In the genomic region with DNA sequence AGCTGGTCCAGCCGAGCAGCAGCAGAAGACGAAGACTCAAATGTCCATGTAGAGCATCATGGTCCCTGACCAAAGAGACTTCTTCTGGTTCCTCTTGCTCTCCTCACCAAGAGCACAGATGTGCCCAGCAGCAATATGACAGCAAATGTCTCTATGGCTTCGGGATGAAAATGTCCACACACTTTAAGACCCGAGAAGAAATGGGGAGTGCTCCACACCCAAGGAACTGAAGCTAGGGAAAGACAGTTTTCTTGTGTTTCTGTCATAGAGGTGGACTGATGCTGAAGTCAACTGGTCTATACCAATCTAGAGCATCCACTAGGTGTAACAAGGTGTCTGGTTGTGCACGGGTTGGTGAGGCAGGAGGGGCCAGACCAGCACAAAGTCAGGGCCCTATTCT, we compare ENCODE assay signal across 29 cellular contexts.
"Had no signal": no experiment of that assay in that cellular context is flagged by ENCODE, and none has a peak within 500 bp of the region (broad histone marks: within the 10 kb centered on the region; RNA-seq: fewer than 3 reads in every experiment).

No MANE protein-coding gene starts in this region.

- H3K27me3 Mint-ChIP-seq: activated CD4-positive, alpha-beta T cell treated with anti-CD3 and anti-CD28 coated beads for 36 hours; activated CD4-positive, alpha-beta T cell treated with anti-CD3 and anti-CD28 coated beads, Interleukin-2, amount 10 ng/mL, durations not matched to agents 7 days and 5 days; activated naive CD8-positive, alpha-beta T cell treated with anti-CD3 and anti-CD28 coated beads for 36 hours; activated T-cell treated with anti-CD3 and anti-CD28 coated beads, Interleukin-2, amount 50 U/mL, for 24 hours had no signal

- H3K9me3 ChIP-seq: SJCRH30 had no signal

- H3K9me3 Mint-ChIP-seq: activated CD4-positive, alpha-beta T cell treated with anti-CD3 and anti-CD28 coated beads, Interleukin-2, amount 10 ng/mL, durations not matched to agents 7 days and 5 days; activated naive CD8-positive, alpha-beta T cell treated with anti-CD3 and anti-CD28 coated beads for 36 hours; activated T-cell treated with anti-CD3 and anti-CD28 coated beads, Interleukin-2, amount 50 U/mL, for 24 hours; T-helper 2 cell treated with Interferon-gamma antibody and Interleukin-4, amounts not matched to agents 5 μg/mL and 100 μg/mL, for 36 hours had no signal

- H3K27ac Mint-ChIP-seq: activated CD4-positive, alpha-beta T cell treated with anti-CD3 and anti-CD28 coated beads, Interleukin-2, amount 10 ng/mL, durations not matched to agents 7 days and 5 days; activated CD8-positive, alpha-beta T cell treated with anti-CD3 and anti-CD28 coated beads, Interleukin-2, amount 10 ng/mL, durations not matched to agents 7 days and 5 days; activated naive CD8-positive, alpha-beta T cell treated with anti-CD3 and anti-CD28 coated beads for 36 hours; activated T-cell treated with anti-CD3 and anti-CD28 coated beads, Interleukin-2, amount 50 U/mL, for 24 hours; T-helper 2 cell treated with Interferon-gamma antibody and Interleukin-4, amounts not matched to agents 5 μg/mL and 100 μg/mL, for 36 hours had no signal

- H3K4me3 ChIP-seq: cardiac muscle cell, SJCRH30, SK-N-MC had no signal

- ATAC-seq: activated CD4-positive, alpha-beta T cell treated with anti-CD3 and anti-CD28 coated beads for 36 hours; activated CD4-positive, CD25-positive, alpha-beta regulatory T cell treated with anti-CD3 and anti-CD28 coated beads, Interleukin-2, amount 50 U/mL, for 24 hours; activated CD8-positive, alpha-beta T cell treated with anti-CD3 and anti-CD28 coated beads, Interleukin-2, amount 10 ng/mL, durations not matched to agents 7 days and 5 days had no signal

- H3K4me2 ChIP-seq: KMS-11 had no signal

- H3K4me3 Mint-ChIP-seq: activated CD4-positive, alpha-beta T cell treated with anti-CD3 and anti-CD28 coated beads for 36 hours; activated CD4-positive, alpha-beta T cell treated with anti-CD3 and anti-CD28 coated beads, Interleukin-2, amount 10 ng/mL, durations not matched to agents 7 days and 5 days; activated CD8-positive, alpha-beta T cell treated with anti-CD3 and anti-CD28 coated beads, Interleukin-2, amount 10 ng/mL, durations not matched to agents 7 days and 5 days; activated naive CD8-positive, alpha-beta T cell treated with anti-CD3 and anti-CD28 coated beads for 36 hours; activated T-cell treated with anti-CD3 and anti-CD28 coated beads, Interleukin-2, amount 50 U/mL, for 24 hours; T-helper 2 cell treated with Interferon-gamma antibody and Interleukin-4, amounts not matched to agents 5 μg/mL and 100 μg/mL, for 36 hours had no signal

- DNase-seq: activated CD4-positive, alpha-beta T cell treated with anti-CD3 and anti-CD28 coated beads for 36 hours; activated CD4-positive, alpha-beta T cell treated with anti-CD3 and anti-CD28 coated beads, Interleukin-2, amount 10 ng/mL, durations not matched to agents 7 days and 5 days; activated CD4-positive, alpha-beta T cell treated with anti-CD3 and anti-CD28 coated beads, Interleukin-2, amount 50 U/mL, for 48 hours; activated CD8-positive, alpha-beta T cell treated with anti-CD3 and anti-CD28 coated beads, Interleukin-2, amount 10 ng/mL, durations not matched to agents 7 days and 5 days; activated effector memory CD4-positive, alpha-beta T cell treated with anti-CD3 and anti-CD28 coated beads, Interleukin-2, amount 50 U/mL, for 16 hours; activated naive CD4-positive, alpha-beta T cell; activated naive CD4-positive, alpha-beta T cell treated with anti-CD3 and anti-CD28 coated beads, Interleukin-2, amount 50 U/mL, for 16 hours; activated naive CD8-positive, alpha-beta T cell treated with anti-CD3 and anti-CD28 coated beads for 36 hours; activated T-cell treated with anti-CD3 and anti-CD28 coated beads, Interleukin-2, amount 50 U/mL, for 24 hours; amniotic stem cell; aorta; brain microvascular endothelial cell; MM.1S; MV-4-11; NCI-H1092; NCI-H1436 treated with DMSO at 0.1 percent for 48 hours; NCI-H1694 treated with DMSO at 0.1 percent for 48 hours; NCI-H2029; NCI-H510A; NCI-H526; NCI-H748 treated with DMSO at 0.1 percent for 48 hours; NK-92 treated with Interleukin-12 subunit alpha and Interleukin-12 subunit beta, amount 100 ng/mL, for 24 hours; SHP77 had no signal

- H3K27ac ChIP-seq: brain microvascular endothelial cell, cardiac muscle cell, KMS-11, SJCRH30, SK-N-MC had no signal
